Comparison of ENCODE assay signal across 9 cellular contexts in genomic region chr9:129945314-129945713, GRCh38.
DNase-seq lines count a peak whose midpoint lies in the region; TF ChIP-seq lines count a peak whose summit lies in the region.
"Had no signal": no experiment of that assay in that cellular context is flagged by ENCODE, and none has a peak within 500 bp of the region (broad histone marks: within the 10 kb centered on the region; RNA-seq: fewer than 3 reads in every experiment).

No MANE protein-coding gene starts in this region.

- H3K36me3 ChIP-seq in DOHH2 (ENCODE audit: control insufficient read depth, low read length): peaks cover 62% of the 10 kb centered on the region
- peaks cover 92% of the 10 kb centered on the region for H3K36me3 ChIP-seq in OCI-LY7 (ENCODE audit: insufficient read depth, low read length)
- H3K36me3 ChIP-seq in effector memory CD4-positive, alpha-beta T cell (ENCODE audit: control insufficient read depth, insufficient read depth, low read length): peaks cover 32% of the 10 kb centered on the region
- H3K36me3 ChIP-seq in skeletal muscle tissue (ENCODE audit: control insufficient read depth in 3 of 3, insufficient read depth in 3 of 3, low read length in 3 of 3): peaks cover 0 to 5% (median 2%) of the 10 kb centered on the region in 3 donors

- no TSS peak for BruUV-seq in OCI-LY7 (replicated peaks; lab: Mats Ljungman, UMichigan)

- H3K4me1 ChIP-seq in DOHH2 (ENCODE audit: control insufficient read depth, low read length): peaks cover 42% of the 10 kb centered on the region
- peaks cover 24% of the 10 kb centered on the region for H3K4me1 ChIP-seq in OCI-LY7 (ENCODE audit: insufficient read depth, low read length, poor library complexity, severe bottlenecking)
- H3K4me1 ChIP-seq in effector memory CD4-positive, alpha-beta T cell (ENCODE audit: control insufficient read depth, insufficient read depth, low read length, poor library complexity, severe bottlenecking): peaks cover 29% of the 10 kb centered on the region
- H3K4me1 ChIP-seq in skeletal muscle tissue (ENCODE audit: control insufficient read depth in 3 of 3, insufficient read depth in 3 of 3, low read length in 3 of 3): no peaks in the 10 kb centered on the region

- no peaks in the 10 kb centered on the region for H3K27me3 ChIP-seq in DOHH2 (ENCODE audit: control insufficient read depth, low read length)
- H3K27me3 ChIP-seq in effector memory CD4-positive, alpha-beta T cell (replicated peaks; ENCODE audit: control insufficient read depth, insufficient read depth, low read length, poor library complexity, severe bottlenecking): no peaks in the 10 kb centered on the region
- no peaks in the 10 kb centered on the region for H3K27me3 ChIP-seq in skeletal muscle tissue (ENCODE audit: control insufficient read depth in 3 of 3, insufficient read depth in 3 of 3, low read length in 3 of 3)

- H4K20me1 ChIP-seq in DOHH2 (ENCODE audit: control insufficient read depth, insufficient read depth, low read depth, low read length) (no peaks in the 10 kb centered on the region), OCI-LY7 (ENCODE audit: insufficient read depth, low read length) (no peaks in the 10 kb centered on the region)

- H3K79me2 ChIP-seq in DOHH2 (ENCODE audit: control insufficient read depth, low read length) (peaks cover 5% of the 10 kb centered on the region; the same call in 1 of the 2 replicates), OCI-LY7 (ENCODE audit: insufficient read depth, low read depth, low read length) (peaks cover 4% of the 10 kb centered on the region; the same call in 1 of the 2 replicates)

- intact Hi-C loops in OCI-LY7 (cut with micrococcal nuclease; ENCODE audit: unreplicated experiment): no loop called here

- no peak for DNase-seq in OCI-LY7 (ENCODE audit: low spot score)
- no peak for DNase-seq in effector memory CD4-positive, alpha-beta T cell
- DNase-seq in HPDE6-E6E7 (ENCODE audit: extremely low spot score): no peak
- DNase-seq in ureter (ENCODE audit: low spot score): no peak
- DNase-seq in NCI-H2107 (lab: John Stamatoyannopoulos, UW): no peak
- DNase-seq in stimulated activated CD8-positive, alpha-beta memory T cell treated with anti-CD3 and anti-CD28 coated beads, Interleukin-4, amount 100 ng/mL, for 48 hours: no peak
- DNase-seq: occipital lobe had no signal

- peaks cover 9% of the 10 kb centered on the region for H3F3A ChIP-seq in DOHH2 (ENCODE audit: control insufficient read depth, insufficient read depth)

- H3K4me2 ChIP-seq in DOHH2 (ENCODE audit: low read length) (peak overlapping the region; percentile 55), OCI-LY7 (ENCODE audit: low read length) (peak overlapping the region; percentile 28)

- no peak for TF ChIP-seq CTCF in DOHH2 (IDR thresholded peaks at IDR 0.05; ENCODE audit: low read depth, low read length, poor library complexity, severe bottlenecking)
- no peak for TF ChIP-seq CTCF in OCI-LY7 (conservative IDR thresholded peaks at IDR 0.05; ENCODE audit: low read length)

- peak overlapping the region; percentile 24 for H3K4me3 ChIP-seq in DOHH2 (ENCODE audit: low read length)
- no peak overlapping the region for H3K4me3 ChIP-seq in OCI-LY7 (ENCODE audit: low read depth, low read length, poor library complexity, severe bottlenecking)
- H3K4me3 ChIP-seq in effector memory CD4-positive, alpha-beta T cell (ENCODE audit: insufficient read depth, low read depth, low read length, poor library complexity, severe bottlenecking): peak overlapping the region; percentile 1
- no peak overlapping the region for H3K4me3 ChIP-seq in skeletal muscle tissue (ENCODE audit: low read length in 3 of 3)

- H3K9ac ChIP-seq in skeletal muscle tissue (ENCODE audit: low read depth in 1 of 3, low read length in 3 of 3): no peak overlapping the region

- no peak overlapping the region for H2AFZ ChIP-seq in OCI-LY7 (ENCODE audit: low read length)

- POLR2A ChIA-PET in OCI-LY7 (lab: Charles Lee): interaction anchor here (0.6 to 1.0 kb wide), 2 partner anchors 18 to 24 kb away, joined by 3 read pairs; no protein-coding TSS in a partner anchor

- CTCF ChIA-PET in OCI-LY7 (lab: Charles Lee; ENCODE audit: unreplicated experiment): no interaction called here

- H3K27ac ChIP-seq in DOHH2 (ENCODE audit: low read depth, low read length) (peak overlapping the region; percentile 67), OCI-LY7 (ENCODE audit: low read depth, low read length, poor library complexity, severe bottlenecking) (peak overlapping the region; percentile 40), skeletal muscle tissue (ENCODE audit: low read depth, low read length) (peak overlapping the region; percentile 36)
- peak overlapping the region; percentile 55 for H3K27ac ChIP-seq in effector memory CD4-positive, alpha-beta T cell (ENCODE audit: insufficient read depth, low read length, poor library complexity, severe bottlenecking)

- H3K9me2 ChIP-seq in DOHH2 (replicated peaks; ENCODE audit: control insufficient read depth, low read length) (no peaks in the 10 kb centered on the region), OCI-LY7 (ENCODE audit: insufficient read depth, low read length) (no peaks in the 10 kb centered on the region)

- H3K9me3 ChIP-seq in DOHH2 (ENCODE audit: control insufficient read depth, insufficient read depth, low read length) (peaks cover 13% of the 10 kb centered on the region; the same call in 1 of the 2 replicates), OCI-LY7 (ENCODE audit: low read length) (peaks cover 15% of the 10 kb centered on the region), skeletal muscle tissue (ENCODE audit: control insufficient read depth in 3 of 3, low read length in 3 of 3) (no peaks in the 10 kb centered on the region)
- peaks cover 6% of the 10 kb centered on the region for H3K9me3 ChIP-seq in effector memory CD4-positive, alpha-beta T cell (ENCODE audit: control insufficient read depth, low read length)

Comparison
In these comparisons a context has a peak if more than half of its experiments do, and no peak if none do; other contexts are left out.
1. H3K4me3 ChIP-seq: peak in DOHH2 (single experiment) and effector memory CD4-positive, alpha-beta T cell (single experiment); none in OCI-LY7 (single experiment) and skeletal muscle tissue (0 of 3).
2. Peak in every context shown above with its lines, with median percentiles within 50 percentile points of each other: H3K27ac ChIP-seq.